ENCODE assay signal across 24 cellular contexts in the genomic region with DNA sequence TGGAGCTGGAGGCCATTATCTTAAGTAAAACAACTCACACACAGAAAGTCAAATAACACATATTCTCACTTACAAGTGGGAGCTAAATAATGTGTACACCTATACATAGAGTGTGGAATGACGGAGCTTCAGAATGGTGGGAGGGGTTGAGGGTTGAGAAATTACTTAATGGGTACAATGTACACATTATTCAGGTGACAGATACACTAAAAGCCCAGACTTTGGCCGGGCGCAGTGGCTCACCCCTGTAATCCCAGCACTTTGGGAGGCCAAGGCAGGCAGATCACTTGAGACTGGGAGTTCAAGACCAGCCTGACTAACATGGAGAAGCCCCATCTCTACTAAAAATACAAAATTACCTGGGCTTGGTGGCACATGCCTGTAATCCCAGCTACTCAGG. TPM values are rescaled to one million over a fixed set of nuclear protein-coding genes. Genes with fewer than 3 reads are reported as not detected.
A peak's percentile ranks its signal among the peaks of the same experiment; 100 is the strongest.
DNase-seq lines count a peak whose midpoint lies in the region; ATAC-seq and TF ChIP-seq lines count a peak whose summit lies in the region.
"Had no signal": no experiment of that assay in that cellular context is flagged by ENCODE, and none has a peak within 500 bp of the region (broad histone marks: within the 10 kb centered on the region; RNA-seq: fewer than 3 reads in every experiment).

No MANE protein-coding gene starts in this region.

- H3K4me1 Mint-ChIP-seq in natural killer cell treated with Interleukin-12 subunit alpha and Interleukin-12 subunit beta and Interleukin-15 and Interleukin-18, amount 100 ng/mL, for 72 hours (ENCODE audit: low read depth in 2 of 2): peaks cover 35 to 43% of the 10 kb centered on the region in 2 donors
- H3K4me1 Mint-ChIP-seq in natural killer cell (peaks cover 37 to 48% of the 10 kb centered on the region in 2 donors), immature natural killer cell (peaks cover 48 to 50% of the 10 kb centered on the region in 2 donors)
- peaks cover 25% of the 10 kb centered on the region for H3K4me1 Mint-ChIP-seq in activated CD8-positive, alpha-beta memory T cell treated with anti-CD3 and anti-CD28 coated beads, Interleukin-2, amount 10 ng/mL, durations not matched to agents 7 days and 5 days

- H3K27ac ChIP-seq in Peyer's patch (peak overlapping the region in 1 of 4 donors; percentile 56), transverse colon (peak overlapping the region in 3 of 4 donors; percentile 5 to 16 (median 14)), prostate gland (no peak overlapping the region), foreskin keratinocyte (no peak overlapping the region)
- H3K27ac ChIP-seq: C4-2B, GM23248, SK-N-MC had no signal

- in situ Hi-C loops in transverse colon (cut with MboI; ENCODE audit: low pct_ligation_motif_present in 1 of 4, low pct_unique_long_range_greater_than_20kb in 1 of 4, low sequenced_read_pairs in 3 of 4): loop anchor here (10.0 to 25.0 kb wide), 3 partner anchors 163 to 311 kb away; no protein-coding TSS in a partner anchor

- H3K9me3 Mint-ChIP-seq in natural killer cell treated with Interleukin-12 subunit alpha and Interleukin-12 subunit beta and Interleukin-15 and Interleukin-18, amount 100 ng/mL, for 72 hours: no peaks in the 10 kb centered on the region
- no peaks in the 10 kb centered on the region for H3K9me3 Mint-ChIP-seq in natural killer cell
- H3K9me3 Mint-ChIP-seq in immature natural killer cell: no peaks in the 10 kb centered on the region
- no peaks in the 10 kb centered on the region for H3K9me3 Mint-ChIP-seq in activated CD8-positive, alpha-beta memory T cell treated with anti-CD3 and anti-CD28 coated beads, Interleukin-2, amount 10 ng/mL, durations not matched to agents 7 days and 5 days (ENCODE audit: low read depth)
- H3K9me3 Mint-ChIP-seq: CD8-positive, alpha-beta T cell had no signal

- CTCF ChIA-PET in activated CD8-positive, alpha-beta memory T cell treated with anti-CD3 and anti-CD28 coated beads, Interleukin-2, amount 10 ng/mL, durations not matched to agents 7 days and 5 days (lab: Charles Lee): interaction anchor here (2.4 to 4.3 kb wide), 2 partner anchors 9 to 25 kb away, joined by 9 to 27 read pairs; partner anchors contain the start of gene LRIG2

- H3K4me3 Mint-ChIP-seq in natural killer cell treated with Interleukin-12 subunit alpha and Interleukin-12 subunit beta and Interleukin-15 and Interleukin-18, amount 100 ng/mL, for 72 hours: no peak overlapping the region
- H3K4me3 Mint-ChIP-seq in natural killer cell (no peak overlapping the region), immature natural killer cell (peak overlapping the region in 1 of 5 donors; percentile 2)
- no peak overlapping the region for H3K4me3 Mint-ChIP-seq in activated CD8-positive, alpha-beta memory T cell treated with anti-CD3 and anti-CD28 coated beads, Interleukin-2, amount 10 ng/mL, durations not matched to agents 7 days and 5 days

- ATAC-seq in natural killer cell treated with Interleukin-12 subunit alpha and Interleukin-12 subunit beta and Interleukin-15 and Interleukin-18, amount 100 ng/mL, for 72 hours: no peak
- ATAC-seq in natural killer cell (no peak), foreskin keratinocyte (no peak)
- ATAC-seq in activated CD8-positive, alpha-beta memory T cell treated with anti-CD3 and anti-CD28 coated beads, Interleukin-2, amount 10 ng/mL, durations not matched to agents 7 days and 5 days: no peak
- ATAC-seq: CD8-positive, alpha-beta T cell; Panc1 had no signal

- peak overlapping the region; percentile 75 to 78 for H3K27ac Mint-ChIP-seq in natural killer cell treated with Interleukin-12 subunit alpha and Interleukin-12 subunit beta and Interleukin-15 and Interleukin-18, amount 100 ng/mL, for 72 hours
- peak overlapping the region in 1 of 2 donors; percentile 83 for H3K27ac Mint-ChIP-seq in natural killer cell
- H3K27ac Mint-ChIP-seq in immature natural killer cell: peak overlapping the region in 5 of 6 donors; percentile 22 to 96 (median 64)
- no peak overlapping the region for H3K27ac Mint-ChIP-seq in activated CD8-positive, alpha-beta memory T cell treated with anti-CD3 and anti-CD28 coated beads, Interleukin-2, amount 10 ng/mL, durations not matched to agents 7 days and 5 days
- H3K27ac Mint-ChIP-seq: CD8-positive, alpha-beta T cell had no signal

- H3K36me3 Mint-ChIP-seq in natural killer cell treated with Interleukin-12 subunit alpha and Interleukin-12 subunit beta and Interleukin-15 and Interleukin-18, amount 100 ng/mL, for 72 hours: no peaks in the 10 kb centered on the region
- H3K36me3 Mint-ChIP-seq in natural killer cell (no peaks in the 10 kb centered on the region), immature natural killer cell (no peaks in the 10 kb centered on the region)
- H3K36me3 Mint-ChIP-seq in activated CD8-positive, alpha-beta memory T cell treated with anti-CD3 and anti-CD28 coated beads, Interleukin-2, amount 10 ng/mL, durations not matched to agents 7 days and 5 days: no peaks in the 10 kb centered on the region
- H3K36me3 Mint-ChIP-seq: CD8-positive, alpha-beta T cell had no signal

- H3K9me3 ChIP-seq in Peyer's patch (no peaks in the 10 kb centered on the region), transverse colon (no peaks in the 10 kb centered on the region), prostate gland (no peaks in the 10 kb centered on the region)
- H3K9me3 ChIP-seq: MG63 had no signal

- TF ChIP-seq POLR2A in Peyer's patch (IDR thresholded peaks at IDR 0.05) (peak in 1 of 2 donors; percentile 23), transverse colon (IDR thresholded peaks at IDR 0.05) (no peak), prostate gland (IDR thresholded peaks at IDR 0.05) (no peak)

- TF ChIP-seq CTCF in natural killer cell (IDR thresholded peaks at IDR 0.05) (no peak), Peyer's patch (IDR thresholded peaks at IDR 0.05) (no peak), transverse colon (IDR thresholded peaks at IDR 0.05) (no peak), prostate gland (IDR thresholded peaks at IDR 0.05) (no peak), foreskin keratinocyte (conservative IDR thresholded peaks at IDR 0.05) (no peak)

- H3K36me3 ChIP-seq in Peyer's patch: no peaks in the 10 kb centered on the region
- H3K36me3 ChIP-seq in transverse colon: no peaks in the 10 kb centered on the region
- H3K36me3 ChIP-seq in prostate gland: no peaks in the 10 kb centered on the region
- H3K36me3 ChIP-seq: MG63 had no signal

- WGBS in transverse colon (ENCODE audit: low coverage in 1 of 2), 2 donors: 58% methylated on average over 3 of the region's 3 CpGs; no CpG with 5 or more reads in 1 of the 2 donors
- WGBS in prostate gland: 88% methylated on average over 3 of the region's 3 CpGs

- peaks cover 0 to 2% (median under 1%) of the 10 kb centered on the region in 4 donors for H3K4me1 ChIP-seq in Peyer's patch
- peaks cover 0 to 22% (median 7%) of the 10 kb centered on the region in 4 donors for H3K4me1 ChIP-seq in transverse colon
- H3K4me1 ChIP-seq in prostate gland (replicated peaks): no peaks in the 10 kb centered on the region
- peaks cover 1% of the 10 kb centered on the region for H3K4me1 ChIP-seq in foreskin keratinocyte

- intact Hi-C loops in natural killer cell (cut with micrococcal nuclease) (loop anchor here (10.0 kb wide), 1 partner anchor 333 kb away; the partner anchor contains the start of gene PPM1J), transverse colon (cut with DNase I; ENCODE audit: low total_unique reads) (no loop called here), prostate gland (cut with DNase I) (loop anchor here (10.0 kb wide), 1 partner anchor 93 kb away; the partner anchor contains the start of gene SLC16A1)

- DNase-seq in natural killer cell treated with Interleukin-12 subunit alpha and Interleukin-12 subunit beta and Interleukin-15 and Interleukin-18, amount 100 ng/mL, for 72 hours (ENCODE audit: low spot score): no peak
- DNase-seq in natural killer cell (no peak), Peyer's patch (peak in 2 of 3 donors; percentile 68 to 80), immature natural killer cell (no peak), transverse colon (peak; percentile 71), prostate gland (ENCODE audit: low spot score) (no peak), foreskin keratinocyte (no peak)
- no peak for DNase-seq in activated CD8-positive, alpha-beta memory T cell treated with anti-CD3 and anti-CD28 coated beads, Interleukin-2, amount 10 ng/mL, durations not matched to agents 7 days and 5 days
- DNase-seq: CD8-positive, alpha-beta T cell; DMS 273 treated with DMSO at 0.1 percent for 48 hours; DMS79 treated with DMSO at 0.1 percent for 48 hours; GF-D8; GM23248; H7; KBM-7; MG63; NCI-H1105 treated with DMSO at 0.1 percent for 48 hours; NCI-H2029; NCI-H446; NCI-H524 treated with DMSO at 0.1 percent for 48 hours; SIG-M5 had no signal

- H3K4me3 ChIP-seq in Peyer's patch: no peak overlapping the region
- H3K4me3 ChIP-seq in transverse colon: no peak overlapping the region
- H3K4me3 ChIP-seq in prostate gland: no peak overlapping the region
- H3K4me3 ChIP-seq: GM23248, MG63, SK-N-MC had no signal

- no peaks in the 10 kb centered on the region for H3K27me3 ChIP-seq in Peyer's patch
- H3K27me3 ChIP-seq in transverse colon: no peaks in the 10 kb centered on the region
- H3K27me3 ChIP-seq in prostate gland (replicated peaks; ENCODE audit: insufficient read depth): no peaks in the 10 kb centered on the region
- no peaks in the 10 kb centered on the region for H3K27me3 ChIP-seq in foreskin keratinocyte
- H3K27me3 ChIP-seq: MG63 had no signal

- no peaks in the 10 kb centered on the region for H3K27me3 Mint-ChIP-seq in natural killer cell treated with Interleukin-12 subunit alpha and Interleukin-12 subunit beta and Interleukin-15 and Interleukin-18, amount 100 ng/mL, for 72 hours
- no peaks in the 10 kb centered on the region for H3K27me3 Mint-ChIP-seq in natural killer cell (ENCODE audit: low read depth in 2 of 2)
- H3K27me3 Mint-ChIP-seq in immature natural killer cell (ENCODE audit: low read depth in 3 of 3): peaks cover 0 to 2% (median 1%) of the 10 kb centered on the region in 3 donors
- no peaks in the 10 kb centered on the region for H3K27me3 Mint-ChIP-seq in activated CD8-positive, alpha-beta memory T cell treated with anti-CD3 and anti-CD28 coated beads, Interleukin-2, amount 10 ng/mL, durations not matched to agents 7 days and 5 days

- no peak for TF ChIP-seq EP300 in transverse colon (IDR thresholded peaks at IDR 0.05; ENCODE audit: low read depth)

RNA-seq across cellular contexts. Expression of gene LRIG2, which starts 24.9 kb away (rescaled TPM):
- 10 to 100 TPM; 13.0 to 20.8 TPM for total RNA-seq in natural killer cell treated with Interleukin-12 subunit alpha and Interleukin-12 subunit beta and Interleukin-15 and Interleukin-18, amount 100 ng/mL, for 72 hours
- total RNA-seq in natural killer cell: 10 to 100 TPM; 20.2 to 28.5 (median 23.7) TPM
- 10 to 100 TPM in 3 of 4 donors, 1 to 10 TPM in 1; 9.5 to 38.7 (median 24.0) TPM for total RNA-seq in Peyer's patch
- polyA plus RNA-seq in immature natural killer cell: 1 to 10 TPM; 2.4 to 6.1 (median 5.5) TPM
- 10 to 100 TPM in 3 of 4 donors, 1 to 10 TPM in 1; 9.4 to 43.7 (median 27.2) TPM for total RNA-seq in transverse colon
- total RNA-seq in prostate gland: 10 to 100 TPM; 20.8 to 26.6 TPM
- 10 to 100 TPM; 10.2 to 13.6 TPM for total RNA-seq in activated CD8-positive, alpha-beta memory T cell treated with anti-CD3 and anti-CD28 coated beads, Interleukin-2, amount 10 ng/mL, durations not matched to agents 7 days and 5 days
- 9.2 and 9.5 TPM in 2 replicates for total RNA-seq in foreskin keratinocyte
- polyA plus RNA-seq in foreskin keratinocyte: 2.1 and 2.5 TPM in 2 replicates

Comparison
In these comparisons a context has a peak if more than half of its experiments do, and no peak if none do; other contexts are left out.
1. DNase-seq: peak in Peyer's patch (2 of 3) and transverse colon (single experiment); none in natural killer cell treated with Interleukin-12 subunit alpha and Interleukin-12 subunit beta and Interleukin-15 and Interleukin-18, amount 100 ng/mL, for 72 hours (single experiment), natural killer cell (single experiment), immature natural killer cell (0 of 3), prostate gland (single experiment), activated CD8-positive, alpha-beta memory T cell treated with anti-CD3 and anti-CD28 coated beads, Interleukin-2, amount 10 ng/mL, durations not matched to agents 7 days and 5 days (single experiment) and foreskin keratinocyte (0 of 2).
2. H3K27ac ChIP-seq: peak in transverse colon (3 of 4); none in prostate gland (0 of 2) and foreskin keratinocyte (single experiment).